17 cellular contexts compared by ENCODE assay signal in genomic region chr20:35837577-35838195, GRCh38.
A peak's percentile ranks its signal among the peaks of the same experiment; 100 is the strongest.
DNase-seq lines count a peak whose midpoint lies in the region; ATAC-seq and TF ChIP-seq lines count a peak whose summit lies in the region.
"Had no signal": no experiment of that assay in that cellular context is flagged by ENCODE, and none has a peak within 500 bp of the region (broad histone marks: within the 10 kb centered on the region; RNA-seq: fewer than 3 reads in every experiment).

No MANE protein-coding gene starts in this region.

- POLR2A ChIA-PET in CD8-positive, alpha-beta T cell (lab: Charles Lee): no interaction called here

- H3K27ac Mint-ChIP-seq in CD8-positive, alpha-beta T cell: peak overlapping the region; percentile 10
- peak overlapping the region; percentile 58 for H3K27ac Mint-ChIP-seq in nephron progenitor cell

- no peak overlapping the region for H3K4me3 Mint-ChIP-seq in CD8-positive, alpha-beta T cell
- H3K4me3 Mint-ChIP-seq in nephron progenitor cell: no peak overlapping the region

- H3K4me3 ChIP-seq in CD8-positive, alpha-beta T cell (ENCODE audit: low read depth, low read length): no peak overlapping the region
- H3K4me3 ChIP-seq in MG63: no peak overlapping the region
- no peak overlapping the region for H3K4me3 ChIP-seq in choroid plexus epithelial cell (ENCODE audit: low read depth, low read length)
- H3K4me3 ChIP-seq: colonic mucosa, esophagus squamous epithelium, SK-N-MC, upper lobe of left lung had no signal

- H3K9me3 ChIP-seq in CD8-positive, alpha-beta T cell (ENCODE audit: low read length): no peaks in the 10 kb centered on the region
- H3K9me3 ChIP-seq in MG63: peaks cover 15% of the 10 kb centered on the region
- H3K9me3 ChIP-seq: colonic mucosa, esophagus squamous epithelium had no signal

- TF ChIP-seq CTCF in CD8-positive, alpha-beta T cell (IDR thresholded peaks at IDR 0.05): no peak
- TF ChIP-seq CTCF in choroid plexus epithelial cell (conservative IDR thresholded peaks at IDR 0.05; ENCODE audit: low read depth, low read length) (no peak), nephron progenitor cell (IDR thresholded peaks at IDR 0.05) (no peak)

- peaks cover 34% of the 10 kb centered on the region for H3K36me3 Mint-ChIP-seq in CD8-positive, alpha-beta T cell
- H3K36me3 Mint-ChIP-seq in nephron progenitor cell (ENCODE audit: low read depth): peaks cover 66% of the 10 kb centered on the region

- H3K36me3 ChIP-seq in CD8-positive, alpha-beta T cell (ENCODE audit: insufficient read depth, low read length): peaks cover 4% of the 10 kb centered on the region
- peaks cover 48% of the 10 kb centered on the region for H3K36me3 ChIP-seq in MG63
- H3K36me3 ChIP-seq: colonic mucosa had no signal

- intact Hi-C loops in CD8-positive, alpha-beta T cell (cut with DNase I, micrococcal nuclease): no loop called here

- CTCF ChIA-PET in CD8-positive, alpha-beta T cell (lab: Charles Lee): no interaction called here

- ATAC-seq in CD8-positive, alpha-beta T cell: no peak
- ATAC-seq in GM21390 (IDR thresholded peaks at IDR 0.05; ENCODE audit: unreplicated experiment): no peak
- no peak for ATAC-seq in HG03521 (IDR thresholded peaks at IDR 0.05; ENCODE audit: unreplicated experiment)
- ATAC-seq: activated CD4-positive, CD25-positive, alpha-beta regulatory T cell treated with anti-CD3 and anti-CD28 coated beads, Interleukin-2, amount 50 U/mL, for 24 hours had no signal

- no peak for DNase-seq in CD8-positive, alpha-beta T cell
- DNase-seq in MG63: peak; percentile 59
- peak; percentile 38 for DNase-seq in choroid plexus epithelial cell (ENCODE audit: low read depth)
- DNase-seq in nephron progenitor cell: no peak
- DNase-seq in activated CD8-positive, alpha-beta memory T cell treated with anti-CD3 and anti-CD28 coated beads for 24 hours: no peak
- DNase-seq in SHP77 (lab: John Stamatoyannopoulos, UW): no peak
- DNase-seq: AML-193, colonic mucosa, DMS53, esophagus squamous epithelium, mesendoderm, posterior cingulate gyrus, upper lobe of left lung had no signal

- no peaks in the 10 kb centered on the region for H3K27me3 Mint-ChIP-seq in CD8-positive, alpha-beta T cell (ENCODE audit: low read depth)
- peaks cover 5% of the 10 kb centered on the region for H3K27me3 Mint-ChIP-seq in nephron progenitor cell (ENCODE audit: low read depth, poor library complexity)

- no peaks in the 10 kb centered on the region for H3K27me3 ChIP-seq in CD8-positive, alpha-beta T cell (ENCODE audit: insufficient read depth, low read length)
- H3K27me3 ChIP-seq in MG63: no peaks in the 10 kb centered on the region
- H3K27me3 ChIP-seq: colonic mucosa, esophagus squamous epithelium, upper lobe of left lung had no signal

- no peaks in the 10 kb centered on the region for H3K9me3 Mint-ChIP-seq in CD8-positive, alpha-beta T cell
- H3K9me3 Mint-ChIP-seq in nephron progenitor cell: peaks cover 30% of the 10 kb centered on the region

- H3K4me1 Mint-ChIP-seq in CD8-positive, alpha-beta T cell (ENCODE audit: low read depth): peaks cover 51% of the 10 kb centered on the region
- H3K4me1 Mint-ChIP-seq in nephron progenitor cell: peaks cover 16% of the 10 kb centered on the region

- H3K27ac ChIP-seq in CD8-positive, alpha-beta T cell (ENCODE audit: low read depth, low read length): no peak overlapping the region
- H3K27ac ChIP-seq: colonic mucosa, esophagus squamous epithelium, SK-N-MC, upper lobe of left lung had no signal

- peaks cover 22% of the 10 kb centered on the region for H3K4me1 ChIP-seq in CD8-positive, alpha-beta T cell (ENCODE audit: insufficient read depth, low read length)
- H3K4me1 ChIP-seq: colonic mucosa had no signal

Comparison
In these comparisons a context has a peak if more than half of its experiments do, and no peak if none do; other contexts are left out.
1. DNase-seq: peak in MG63 (single experiment) and choroid plexus epithelial cell (single experiment); none in CD8-positive, alpha-beta T cell (0 of 7), nephron progenitor cell (single experiment), activated CD8-positive, alpha-beta memory T cell treated with anti-CD3 and anti-CD28 coated beads for 24 hours (single experiment) and SHP77 (0 of 2).